1 cellular context compared by ENCODE assay signal in the genomic region with DNA sequence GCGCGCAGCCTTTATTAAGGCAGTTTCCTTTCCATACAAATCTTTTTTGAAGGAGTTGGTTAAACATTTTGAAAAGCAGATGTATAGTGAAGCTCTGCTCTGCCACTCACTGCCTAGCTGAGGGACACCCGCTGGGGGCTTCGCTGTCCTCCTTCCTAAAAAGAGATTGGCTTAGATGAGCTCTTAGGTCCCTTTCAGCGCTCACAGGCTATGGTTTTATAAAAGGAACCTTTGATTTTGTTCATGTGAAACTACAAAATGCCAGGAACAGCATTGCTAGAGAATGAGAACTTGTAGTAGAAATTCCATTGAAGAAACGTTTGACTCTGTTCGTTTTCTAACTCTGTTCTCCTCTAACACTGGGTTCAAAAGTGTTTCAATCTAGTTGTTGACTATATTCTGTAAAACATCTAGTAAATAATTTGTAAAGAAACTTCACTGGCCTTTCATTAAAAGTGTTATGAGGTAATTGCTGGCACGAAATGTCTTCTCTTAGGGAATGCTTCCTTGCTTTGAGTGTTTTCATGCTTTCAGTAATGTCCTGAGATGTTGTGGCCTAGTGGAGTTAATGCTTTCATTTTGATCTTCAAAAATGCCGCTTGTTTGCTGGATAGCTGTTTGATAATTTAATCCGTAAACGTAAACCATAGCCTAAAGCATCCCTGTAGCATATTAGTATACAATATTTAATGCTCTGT.
TF ChIP-seq lines count a peak whose summit lies in the region.

No MANE protein-coding gene starts in this region.

TF ChIP-seq in A549, 52 proteins besides CTCF, POLR2A, EP300 and RAD21 (continued from another document):
- TF ChIP-seq, protein P1, sequence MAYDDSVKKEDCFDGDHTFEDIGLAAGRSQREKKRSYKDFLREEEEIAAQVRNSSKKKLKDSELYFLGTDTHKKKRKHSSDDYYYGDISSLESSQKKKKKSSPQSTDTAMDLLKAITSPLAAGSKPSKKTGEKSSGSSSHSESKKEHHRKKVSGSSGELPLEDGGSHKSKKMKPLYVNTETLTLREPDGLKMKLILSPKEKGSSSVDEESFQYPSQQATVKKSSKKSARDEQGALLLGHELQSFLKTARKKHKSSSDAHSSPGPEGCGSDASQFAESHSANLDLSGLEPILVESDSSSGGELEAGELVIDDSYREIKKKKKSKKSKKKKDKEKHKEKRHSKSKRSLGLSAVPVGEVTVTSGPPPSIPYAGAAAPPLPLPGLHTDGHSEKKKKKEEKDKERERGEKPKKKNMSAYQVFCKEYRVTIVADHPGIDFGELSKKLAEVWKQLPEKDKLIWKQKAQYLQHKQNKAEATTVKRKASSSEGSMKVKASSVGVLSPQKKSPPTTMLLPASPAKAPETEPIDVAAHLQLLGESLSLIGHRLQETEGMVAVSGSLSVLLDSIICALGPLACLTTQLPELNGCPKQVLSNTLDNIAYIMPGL (CRISPR knock-in tag; IDR thresholded peaks at IDR 0.05; ENCODE audit: borderline replicate concordance), result no peak
